In genomic region chr16:28879841-28880588, GRCh38 we compare ENCODE assay signal across 8 cellular contexts. TPM values are rescaled to one million over a fixed set of nuclear protein-coding genes. Genes with fewer than 3 reads are reported as not detected.
A peak's percentile ranks its signal among the peaks of the same experiment; 100 is the strongest.
DNase-seq lines count a peak whose midpoint lies in the region; ATAC-seq, FAIRE-seq and TF ChIP-seq lines count a peak whose summit lies in the region.

No MANE protein-coding gene starts in this region.

- DNase-seq in D721Med (ENCODE audit: insufficient read length, low spot score) = peak; percentile 98
- DNase-seq in activated T-cell treated with anti-CD3 and anti-CD28 coated beads for 4 hours = peak; percentile 87
- DNase-seq in stimulated activated CD8-positive, alpha-beta memory T cell treated with anti-CD3 and anti-CD28 coated beads, Interleukin-4, amount 100 ng/mL, for 24 hours (ENCODE audit: low read depth) = peak; percentile 90

- H2AFZ ChIP-seq in OCI-LY3 (ENCODE audit: low read depth, low read length) = peak overlapping the region; percentile 89

- TF ChIP-seq EP300 in Ishikawa (IDR thresholded peaks at IDR 0.05; ENCODE audit: borderline replicate concordance) = no peak

- no peaks in the 10 kb centered on the region for H3K79me2 ChIP-seq in OCI-LY3 (ENCODE audit: low read length)

- 2 to 3% methylated on average over 61 to 66 of the region's 66 CpGs for WGBS in esophagus, 2 donors

- peak overlapping the region; percentile 97 for H3K4me3 ChIP-seq in OCI-LY3 (ENCODE audit: low read length)
- H3K4me3 ChIP-seq in esophagus (ENCODE audit: low read depth in 1 of 2, low read length in 2 of 2) = peak overlapping the region; percentile 46 to 69
- H3K4me3 ChIP-seq in muscle layer of colon (ENCODE audit: low read depth in 1 of 2, low read length in 2 of 2) = peak overlapping the region; percentile 42 to 83

- H3K4me1 ChIP-seq in OCI-LY3 (ENCODE audit: low read length) (peaks cover 12% of the 10 kb centered on the region), esophagus (ENCODE audit: control insufficient read depth in 2 of 2, insufficient read depth in 2 of 2, low read length in 1 of 2) (peaks cover 0 to 12% of the 10 kb centered on the region in 2 donors), muscle layer of colon (ENCODE audit: insufficient read depth, low read length) (peaks cover 15% of the 10 kb centered on the region)

- H3K27me3 ChIP-seq in OCI-LY3 (ENCODE audit: low read depth, low read length) (no peaks in the 10 kb centered on the region), esophagus (ENCODE audit: control insufficient read depth in 1 of 2, insufficient read depth in 2 of 2, low read length in 2 of 2) (peaks cover 0 to 3% of the 10 kb centered on the region in 2 donors), muscle layer of colon (ENCODE audit: control insufficient read depth in 1 of 2, insufficient read depth in 2 of 2, low read length in 2 of 2) (peaks cover 0 to 16% of the 10 kb centered on the region in 2 donors)

- no peak for FAIRE-seq in D721Med (lab: Jason Lieb, UNC)

- TF ChIP-seq RAD21 in Ishikawa (IDR thresholded peaks at IDR 0.05; ENCODE audit: low read depth) = no peak

- TF ChIP-seq CTCF in D721Med (IDR thresholded peaks at IDR 0.05; ENCODE audit: insufficient read depth, missing control alignments) (no peak), OCI-LY3 (IDR thresholded peaks at IDR 0.05; ENCODE audit: low read depth, low read length) (no peak)

- peak overlapping the region; percentile 82 for H3K9ac ChIP-seq in OCI-LY3 (ENCODE audit: low read length)
- peak overlapping the region; percentile 49 for H3K9ac ChIP-seq in muscle layer of colon (ENCODE audit: low read length)

- no peaks in the 10 kb centered on the region for H3K9me3 ChIP-seq in OCI-LY3 (ENCODE audit: insufficient read depth, low read length)
- no peaks in the 10 kb centered on the region for H3K9me3 ChIP-seq in esophagus (ENCODE audit: control insufficient read depth in 2 of 2, insufficient read depth in 1 of 2, low read depth in 1 of 2, low read length in 1 of 2)
- H3K9me3 ChIP-seq in muscle layer of colon (ENCODE audit: low read length) = no peaks in the 10 kb centered on the region

- peak overlapping the region; percentile 93 for H3K4me2 ChIP-seq in OCI-LY3 (ENCODE audit: low read length)

- H3K27ac ChIP-seq in OCI-LY3 (ENCODE audit: low read length) (no peak overlapping the region), esophagus (ENCODE audit: low read depth in 2 of 2, low read length in 1 of 2) (no peak overlapping the region), muscle layer of colon (ENCODE audit: low read depth, low read length) (peak overlapping the region; percentile 21)

- H4K20me1 ChIP-seq in OCI-LY3 (ENCODE audit: insufficient read depth, low read length) = no peaks in the 10 kb centered on the region

- ATAC-seq in GM21526 (IDR thresholded peaks at IDR 0.05; ENCODE audit: low FRiP score, unreplicated experiment) = peak; percentile 76

- H3K36me3 ChIP-seq in OCI-LY3 (replicated peaks; ENCODE audit: low read depth, low read length) = no peaks in the 10 kb centered on the region
- peaks cover 0 to 2% of the 10 kb centered on the region in 2 donors for H3K36me3 ChIP-seq in esophagus (ENCODE audit: control insufficient read depth in 2 of 2, insufficient read depth in 2 of 2, low read length in 1 of 2)
- H3K36me3 ChIP-seq in muscle layer of colon (ENCODE audit: insufficient read depth, low read length) = no peaks in the 10 kb centered on the region

TF ChIP-seq in Ishikawa, 13 proteins besides CTCF, POLR2A, EP300 and RAD21:
- TF ChIP-seq ZBTB7A (IDR thresholded peaks at IDR 0.05; ENCODE audit: low read depth) = peak; percentile 36; the same call in 1 of the 2 replicates
- no peak; the same call in 1 of the 2 replicates for TF ChIP-seq TCF12 (IDR thresholded peaks at IDR 0.05; ENCODE audit: low read depth)
- peak; percentile 92 for TF ChIP-seq MAX (IDR thresholded peaks at IDR 0.05)
- no peak for TF ChIP-seq CEBPB (IDR thresholded peaks at IDR 0.05)
- no peak for TF ChIP-seq FOXM1 (IDR thresholded peaks at IDR 0.05; ENCODE audit: borderline replicate concordance, low read depth)
- TF ChIP-seq YY1 (IDR thresholded peaks at IDR 0.05; ENCODE audit: low read depth) = no peak
- TF ChIP-seq TEAD4 (IDR thresholded peaks at IDR 0.05) = no peak
- 0 out of 2 replicates have a peak, but pooled peaks have one; percentile 24 for TF ChIP-seq TAF1 (IDR thresholded peaks at IDR 0.05; ENCODE audit: low read depth)
- no peak for TF ChIP-seq USF1 (IDR thresholded peaks at IDR 0.05)
- no peak for TF ChIP-seq REST (IDR thresholded peaks at IDR 0.05; ENCODE audit: low read depth)
- no peak for TF ChIP-seq CREB1 (IDR thresholded peaks at IDR 0.05; ENCODE audit: low read depth)
- 0 out of 2 replicates have a peak, but pooled peaks have one; percentile 14 for TF ChIP-seq EGR1 (IDR thresholded peaks at IDR 0.05)
- TF ChIP-seq NFIC (IDR thresholded peaks at IDR 0.05) = no peak

RNA-seq across cellular contexts. Expression of gene ATP2A1, which starts 1.7 kb away (rescaled TPM):
- under 1 TPM; 0.25 to 0.69 TPM for polyA plus RNA-seq in esophagus

RNA-seq across cellular contexts. Expression of gene SH2B1, which starts 16.4 kb away (rescaled TPM):
- 10 to 100 TPM; 19.9 to 42.7 TPM for polyA plus RNA-seq in esophagus

RNA-seq across cellular contexts. Expression of gene TUFM, which starts 33.9 kb away (rescaled TPM):
- 100 to 1,000 TPM; 175 to 188 TPM for polyA plus RNA-seq in esophagus

RNA-seq across cellular contexts. Expression of gene RABEP2, which starts 45.0 kb away (rescaled TPM):
- polyA plus RNA-seq in esophagus = 10 to 100 TPM; 23.5 to 46.9 TPM

RNA-seq across cellular contexts. Expression of gene CD19, which starts 51.8 kb away (rescaled TPM):
- under 1 TPM; 0.22 to 0.41 TPM for polyA plus RNA-seq in esophagus
